In genomic region chr4:85780664-85781063, GRCh38 we compare ENCODE assay signal across 13 cellular contexts.
DNase-seq lines count a peak whose midpoint lies in the region; ATAC-seq and TF ChIP-seq lines count a peak whose summit lies in the region.
"Had no signal": no experiment of that assay in that cellular context is flagged by ENCODE, and none has a peak within 500 bp of the region (broad histone marks: within the 10 kb centered on the region; RNA-seq: fewer than 3 reads in every experiment).

No MANE protein-coding gene starts in this region.

- H3K36me3 Mint-ChIP-seq in immature natural killer cell, result no peaks in the 10 kb centered on the region
- H3K36me3 Mint-ChIP-seq: stimulated activated effector memory CD8-positive, alpha-beta T cell treated with anti-CD3 and anti-CD28 coated beads, Interleukin-12 subunit alpha, Interleukin-12 subunit beta, amount 100 ng/mL, for 72 hours had no signal

- intact Hi-C loops in left lung (cut with DNase I) (no loop called here), uterus (cut with DNase I; ENCODE audit: low total_unique reads) (no loop called here)

- peak overlapping the region in 1 of 2 donors; percentile 43 for H3K27ac ChIP-seq in left lung
- H3K27ac ChIP-seq in uterus, result peak overlapping the region in 1 of 2 donors; percentile 80
- H3K27ac ChIP-seq: BLaER1 treated with 17β-estradiol and CSF1 and Interleukin-3, amounts not matched to agents 10 nM and 100 nM had no signal

- H3K4me3 Mint-ChIP-seq in immature natural killer cell, result no peak overlapping the region
- H3K4me3 Mint-ChIP-seq: stimulated activated effector memory CD8-positive, alpha-beta T cell treated with anti-CD3 and anti-CD28 coated beads, Interleukin-12 subunit alpha, Interleukin-12 subunit beta, amount 100 ng/mL, for 72 hours had no signal

- no peaks in the 10 kb centered on the region for H3K4me1 Mint-ChIP-seq in immature natural killer cell
- H3K4me1 Mint-ChIP-seq: stimulated activated effector memory CD8-positive, alpha-beta T cell treated with anti-CD3 and anti-CD28 coated beads, Interleukin-12 subunit alpha, Interleukin-12 subunit beta, amount 100 ng/mL, for 72 hours had no signal

- H3K4me3 ChIP-seq in WI38 (ENCODE audit: low read depth, low read length), result 0 out of 2 replicates have a peak overlapping the region, but pooled peaks have one; percentile 1
- no peak overlapping the region for H3K4me3 ChIP-seq in left lung
- H3K4me3 ChIP-seq in uterus, result no peak overlapping the region
- H3K4me3 ChIP-seq: BLaER1 treated with 17β-estradiol and CSF1 and Interleukin-3, amounts not matched to agents 10 nM and 100 nM had no signal

- no peaks in the 10 kb centered on the region for H3K27me3 Mint-ChIP-seq in immature natural killer cell (ENCODE audit: low read depth in 3 of 3)

- H3K4me1 ChIP-seq in left lung (peaks cover 10 to 12% of the 10 kb centered on the region in 2 donors), uterus (no peaks in the 10 kb centered on the region)
- H3K4me1 ChIP-seq: BLaER1 treated with 17β-estradiol and CSF1 and Interleukin-3, amounts not matched to agents 10 nM and 100 nM had no signal

- H3K27me3 ChIP-seq in left lung (no peaks in the 10 kb centered on the region), uterus (no peaks in the 10 kb centered on the region)
- H3K27me3 ChIP-seq: BLaER1 treated with 17β-estradiol and CSF1 and Interleukin-3, amounts not matched to agents 10 nM and 100 nM had no signal

- peaks cover 1 to 12% (median 10%) of the 10 kb centered on the region in 6 donors for H3K9me3 Mint-ChIP-seq in immature natural killer cell

- TF ChIP-seq CTCF in WI38 (IDR thresholded peaks at IDR 0.05; ENCODE audit: low read depth, low read length) (no peak), left lung (IDR thresholded peaks at IDR 0.05) (no peak), uterus (IDR thresholded peaks at IDR 0.05) (no peak)

- DNase-seq in left lung (no peak), uterus (no peak), immature natural killer cell (no peak), HK-2 (ENCODE audit: unreplicated experiment) (no peak)
- DNase-seq: cortex of kidney, NCI-H1436 treated with DMSO at 0.1 percent for 48 hours, SW 1271 had no signal

- no peaks in the 10 kb centered on the region for H3K9me3 ChIP-seq in left lung
- H3K9me3 ChIP-seq in uterus, result no peaks in the 10 kb centered on the region
- H3K9me3 ChIP-seq: BLaER1 treated with 17β-estradiol and CSF1 and Interleukin-3, amounts not matched to agents 10 nM and 100 nM had no signal

- no peak overlapping the region for H3K27ac Mint-ChIP-seq in immature natural killer cell
- H3K27ac Mint-ChIP-seq: stimulated activated effector memory CD8-positive, alpha-beta T cell treated with anti-CD3 and anti-CD28 coated beads, Interleukin-12 subunit alpha, Interleukin-12 subunit beta, amount 100 ng/mL, for 72 hours had no signal

- H3K36me3 ChIP-seq in left lung (no peaks in the 10 kb centered on the region), uterus (no peaks in the 10 kb centered on the region)
- H3K36me3 ChIP-seq: BLaER1 treated with 17β-estradiol and CSF1 and Interleukin-3, amounts not matched to agents 10 nM and 100 nM had no signal

- ATAC-seq in GM18511 (IDR thresholded peaks at IDR 0.05; ENCODE audit: unreplicated experiment) (peak; percentile 38), HG02973 (IDR thresholded peaks at IDR 0.05; ENCODE audit: unreplicated experiment) (peak; percentile 33), left lung (peak; percentile 15), HG02588 (IDR thresholded peaks at IDR 0.05; ENCODE audit: unreplicated experiment) (no peak)
- ATAC-seq: stimulated activated effector memory CD8-positive, alpha-beta T cell treated with anti-CD3 and anti-CD28 coated beads, Interleukin-12 subunit alpha, Interleukin-12 subunit beta, amount 100 ng/mL, for 72 hours had no signal

- no peak for TF ChIP-seq POLR2A in uterus (IDR thresholded peaks at IDR 0.05)
